ENCODE assay signal across 10 cellular contexts in genomic region chr5:154287136-154287535, GRCh38.
A peak's percentile ranks its signal among the peaks of the same experiment; 100 is the strongest.
DNase-seq lines count a peak whose midpoint lies in the region; ATAC-seq and TF ChIP-seq lines count a peak whose summit lies in the region.
"Had no signal": no experiment of that assay in that cellular context is flagged by ENCODE, and none has a peak within 500 bp of the region (broad histone marks: within the 10 kb centered on the region; RNA-seq: fewer than 3 reads in every experiment).

No MANE protein-coding gene starts in this region.

- H3K27ac Mint-ChIP-seq in T-helper 17 cell = peak overlapping the region; percentile 86
- H3K27ac Mint-ChIP-seq: activated CD4-positive, alpha-beta T cell treated with anti-CD3 and anti-CD28 coated beads for 36 hours had no signal

- peaks cover 31% of the 10 kb centered on the region for H3K4me1 Mint-ChIP-seq in T-helper 17 cell

- H3K27me3 Mint-ChIP-seq in T-helper 17 cell = no peaks in the 10 kb centered on the region
- H3K27me3 Mint-ChIP-seq: activated CD4-positive, alpha-beta T cell treated with anti-CD3 and anti-CD28 coated beads for 36 hours had no signal

- H3K27ac ChIP-seq in foreskin keratinocyte = no peak overlapping the region

- H3K36me3 Mint-ChIP-seq in T-helper 17 cell (ENCODE audit: low read depth) = peaks cover 7% of the 10 kb centered on the region

- no peaks in the 10 kb centered on the region for H3K27me3 ChIP-seq in foreskin keratinocyte

- no peak overlapping the region for H3K4me3 Mint-ChIP-seq in T-helper 17 cell
- H3K4me3 Mint-ChIP-seq: activated CD4-positive, alpha-beta T cell treated with anti-CD3 and anti-CD28 coated beads for 36 hours had no signal

- DNase-seq in DMS53 (lab: John Stamatoyannopoulos, UW) (peak; percentile 36), T-helper 17 cell (no peak), foreskin keratinocyte (peak in 1 of 2 donors; percentile 32), omental fat pad (ENCODE audit: low spot score) (no peak), SKM-1 treated with dmso at 0.1 percent for 144 hours (lab: John Stamatoyannopoulos, UW; ENCODE audit: unreplicated experiment) (no peak), T-helper 9 cell (no peak)
- no peak for DNase-seq in activated CD4-positive, alpha-beta T cell treated with anti-CD3 and anti-CD28 coated beads, Interleukin-2, amount 50 U/mL, for 4 hours
- DNase-seq: activated CD4-positive, alpha-beta T cell treated with anti-CD3 and anti-CD28 coated beads for 36 hours; NCI-H1436 had no signal

- no peaks in the 10 kb centered on the region for H3K9me3 ChIP-seq in T-helper 17 cell (ENCODE audit: control insufficient read depth, low read length, poor library complexity, severe bottlenecking)

- H3K4me1 ChIP-seq in foreskin keratinocyte = no peaks in the 10 kb centered on the region

- ATAC-seq in T-helper 17 cell (no peak), foreskin keratinocyte (peak; percentile 42), omental fat pad (ENCODE audit: low FRiP score) (peak; percentile 76), GM21723 (IDR thresholded peaks at IDR 0.05; ENCODE audit: unreplicated experiment) (no peak)
- ATAC-seq: activated CD4-positive, alpha-beta T cell treated with anti-CD3 and anti-CD28 coated beads for 36 hours had no signal

- TF ChIP-seq CTCF in foreskin keratinocyte (conservative IDR thresholded peaks at IDR 0.05) (no peak), omental fat pad (IDR thresholded peaks at IDR 0.05) (no peak)

Comparison
In these comparisons a context has a peak if more than half of its experiments do, and no peak if none do; other contexts are left out.
1. ATAC-seq: peak in foreskin keratinocyte (single experiment) and omental fat pad (single experiment); none in T-helper 17 cell (single experiment) and GM21723 (single experiment).